Comparison of ENCODE assay signal across 17 cellular contexts in the genomic region with DNA sequence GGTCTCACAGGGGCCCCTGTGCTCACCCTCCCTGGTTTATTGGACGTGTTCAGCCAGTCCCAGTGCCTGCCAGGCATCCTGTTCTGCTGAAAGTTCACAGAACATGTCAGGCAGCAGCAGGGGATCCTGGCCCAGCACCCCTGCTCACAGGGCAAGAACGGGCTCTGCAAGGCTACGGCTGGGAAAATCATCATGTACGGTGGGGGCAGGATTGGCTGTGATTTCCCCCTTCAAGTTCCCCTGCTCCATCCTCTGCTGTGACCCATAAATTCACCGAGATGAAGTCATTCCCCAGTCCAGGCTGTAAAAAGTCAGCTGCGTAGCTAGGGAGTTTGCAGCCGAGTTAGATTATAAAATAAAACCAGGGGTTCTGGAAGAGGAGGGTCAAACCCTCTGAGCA.
DNase-seq lines count a peak whose midpoint lies in the region; FAIRE-seq and TF ChIP-seq lines count a peak whose summit lies in the region.
"Had no signal": no experiment of that assay in that cellular context is flagged by ENCODE, and none has a peak within 500 bp of the region (broad histone marks: within the 10 kb centered on the region; RNA-seq: fewer than 3 reads in every experiment).

No MANE protein-coding gene starts in this region.

- no peak for TF ChIP-seq CTCF in HEK293 (tag by site-specific recombination; IDR thresholded peaks at IDR 0.05)
- TF ChIP-seq CTCF in endodermal cell (conservative IDR thresholded peaks at IDR 0.05) = no peak
- no peak for TF ChIP-seq CTCF in nephron (IDR thresholded peaks at IDR 0.05; ENCODE audit: unreplicated experiment in 3 of 3)

- H3K4me3 Mint-ChIP-seq in endodermal cell = no peak overlapping the region
- H3K4me3 Mint-ChIP-seq in nephron = no peak overlapping the region
- no peak overlapping the region for H3K4me3 Mint-ChIP-seq in activated CD4-positive, alpha-beta T cell treated with anti-CD3 and anti-CD28 coated beads, Interleukin-2, amount 10 ng/mL, durations not matched to agents 7 days and 5 days
- H3K4me3 Mint-ChIP-seq: CD8-positive, alpha-beta T cell had no signal

- H3K27ac ChIP-seq in HEK293 (ENCODE audit: extremely low read depth, low read depth, low read length) = no peak overlapping the region
- H3K27ac ChIP-seq in endodermal cell (ENCODE audit: low read depth, low read length) = no peak overlapping the region
- peak overlapping the region; percentile 41 for H3K27ac ChIP-seq in stomach smooth muscle (ENCODE audit: low read length)
- H3K27ac ChIP-seq: Peyer's patch had no signal

- peaks cover 24% of the 10 kb centered on the region for H3K4me1 Mint-ChIP-seq in endodermal cell
- H3K4me1 Mint-ChIP-seq in nephron = peaks cover 86% of the 10 kb centered on the region
- H3K4me1 Mint-ChIP-seq in activated CD4-positive, alpha-beta T cell treated with anti-CD3 and anti-CD28 coated beads, Interleukin-2, amount 10 ng/mL, durations not matched to agents 7 days and 5 days = no peaks in the 10 kb centered on the region

- H3K27me3 ChIP-seq in endodermal cell (ENCODE audit: control insufficient read depth, insufficient read depth, low read length, poor library complexity, severe bottlenecking) (no peaks in the 10 kb centered on the region), stomach smooth muscle (ENCODE audit: control insufficient read depth in 1 of 2, insufficient read depth in 2 of 2, low read length in 2 of 2) (no peaks in the 10 kb centered on the region)
- H3K27me3 ChIP-seq: BE2C, Peyer's patch had no signal

- H3K4me3 ChIP-seq in HEK293 (ENCODE audit: low read depth, low read length) (no peak overlapping the region), endodermal cell (ENCODE audit: low read length) (no peak overlapping the region), stomach smooth muscle (ENCODE audit: low read length in 2 of 2) (no peak overlapping the region)
- H3K4me3 ChIP-seq: Peyer's patch had no signal

- H3K36me3 Mint-ChIP-seq in endodermal cell (ENCODE audit: low read depth) (no peaks in the 10 kb centered on the region), nephron (ENCODE audit: low read depth) (no peaks in the 10 kb centered on the region)
- no peaks in the 10 kb centered on the region for H3K36me3 Mint-ChIP-seq in activated CD4-positive, alpha-beta T cell treated with anti-CD3 and anti-CD28 coated beads, Interleukin-2, amount 10 ng/mL, durations not matched to agents 7 days and 5 days (ENCODE audit: low read depth)
- H3K36me3 Mint-ChIP-seq: CD8-positive, alpha-beta T cell had no signal

- peak; percentile 22 for DNase-seq in endodermal cell
- no peak for DNase-seq in HTR-8/SVneo (ENCODE audit: insufficient read length, low spot score)
- DNase-seq in activated CD4-positive, alpha-beta T cell treated with anti-CD3 and anti-CD28 coated beads, Interleukin-2, amount 10 ng/mL, durations not matched to agents 7 days and 5 days = no peak
- no peak for DNase-seq in activated naive CD4-positive, alpha-beta T cell (lab: John Stamatoyannopoulos, UW)
- DNase-seq: BE2C; CD8-positive, alpha-beta T cell; DND-41; GF-D8; NCI-H1417 treated with DMSO at 0.1 percent for 48 hours; NCI-H2029 treated with DMSO at 0.1 percent for 48 hours; NCI-H524; Peyer's patch; SHP77 treated with DMSO at 0.1 percent for 48 hours had no signal

- no peaks in the 10 kb centered on the region for H3K27me3 Mint-ChIP-seq in endodermal cell (ENCODE audit: insufficient read depth)
- peaks cover 4% of the 10 kb centered on the region for H3K27me3 Mint-ChIP-seq in nephron (ENCODE audit: low read depth)
- H3K27me3 Mint-ChIP-seq in activated CD4-positive, alpha-beta T cell treated with anti-CD3 and anti-CD28 coated beads, Interleukin-2, amount 10 ng/mL, durations not matched to agents 7 days and 5 days = peaks cover 6% of the 10 kb centered on the region

- H3K4me1 ChIP-seq in HEK293 (ENCODE audit: control insufficient read depth, insufficient read depth, low read length) = no peaks in the 10 kb centered on the region
- peaks cover 12% of the 10 kb centered on the region for H3K4me1 ChIP-seq in endodermal cell (ENCODE audit: control insufficient read depth, insufficient read depth, low read length)
- peaks cover 31% of the 10 kb centered on the region for H3K4me1 ChIP-seq in stomach smooth muscle (ENCODE audit: control insufficient read depth, insufficient read depth, low read length)

- no peaks in the 10 kb centered on the region for H3K9me3 Mint-ChIP-seq in endodermal cell
- H3K9me3 Mint-ChIP-seq in nephron = no peaks in the 10 kb centered on the region
- no peaks in the 10 kb centered on the region for H3K9me3 Mint-ChIP-seq in activated CD4-positive, alpha-beta T cell treated with anti-CD3 and anti-CD28 coated beads, Interleukin-2, amount 10 ng/mL, durations not matched to agents 7 days and 5 days
- H3K9me3 Mint-ChIP-seq: CD8-positive, alpha-beta T cell had no signal

- no peaks in the 10 kb centered on the region for H3K36me3 ChIP-seq in HEK293 (ENCODE audit: control insufficient read depth in 2 of 2, insufficient read depth in 1 of 2, low read length in 2 of 2)
- H3K36me3 ChIP-seq in endodermal cell (ENCODE audit: control insufficient read depth, insufficient read depth, low read length) = no peaks in the 10 kb centered on the region
- no peaks in the 10 kb centered on the region for H3K36me3 ChIP-seq in stomach smooth muscle (ENCODE audit: control insufficient read depth in 2 of 2, insufficient read depth in 2 of 2, low read length in 2 of 2)
- H3K36me3 ChIP-seq: BE2C, Peyer's patch had no signal

- H3K27ac Mint-ChIP-seq in endodermal cell = no peak overlapping the region
- H3K27ac Mint-ChIP-seq in nephron = peak overlapping the region; percentile 65 to 95 (median 95)
- no peak overlapping the region for H3K27ac Mint-ChIP-seq in activated CD4-positive, alpha-beta T cell treated with anti-CD3 and anti-CD28 coated beads, Interleukin-2, amount 10 ng/mL, durations not matched to agents 7 days and 5 days
- H3K27ac Mint-ChIP-seq: CD8-positive, alpha-beta T cell had no signal

- CTCF ChIA-PET in HEK293 (lab: Yijun Ruan, JAX) = no interaction called here
- CTCF ChIA-PET in activated CD4-positive, alpha-beta T cell treated with anti-CD3 and anti-CD28 coated beads, Interleukin-2, amount 10 ng/mL, durations not matched to agents 7 days and 5 days (lab: Charles Lee) = interaction anchor here (1.0 to 1.3 kb wide), 2 partner anchors 8 to 13 kb away, joined by 3 to 4 read pairs; no protein-coding TSS in a partner anchor

- H3K9me3 ChIP-seq in HEK293 (ENCODE audit: control insufficient read depth, insufficient read depth, low read depth, low read length) (no peaks in the 10 kb centered on the region), endodermal cell (ENCODE audit: control insufficient read depth, low read length) (no peaks in the 10 kb centered on the region), stomach smooth muscle (ENCODE audit: control insufficient read depth in 2 of 2, low read length in 2 of 2) (no peaks in the 10 kb centered on the region)
- H3K9me3 ChIP-seq: BE2C, Peyer's patch had no signal

- POLR2A ChIA-PET in HEK293 (lab: Yijun Ruan, JAX) = no interaction called here
- POLR2A ChIA-PET in activated CD4-positive, alpha-beta T cell treated with anti-CD3 and anti-CD28 coated beads, Interleukin-2, amount 10 ng/mL, durations not matched to agents 7 days and 5 days (lab: Charles Lee) = no interaction called here

- WGBS in endodermal cell (ENCODE audit: insufficient coverage in 1 of 2, insufficient read length in 1 of 2), 2 experiments = 77 to 94% methylated on average over 6 to 7 of the region's 7 CpGs

- H3K9ac ChIP-seq in endodermal cell (ENCODE audit: extremely low read depth, low read length, poor library complexity, severe bottlenecking) (no peak overlapping the region), stomach smooth muscle (ENCODE audit: low read length in 2 of 2) (peak overlapping the region in 1 of 2 donors; percentile 13)

- FAIRE-seq in HTR-8/SVneo (lab: Jason Lieb, UNC) = no peak
- FAIRE-seq: H1 had no signal

TF ChIP-seq in HEK293, 187 proteins besides CTCF, POLR2A, EP300 and RAD21 (continues in another document):
- TF ChIP-seq MYNN (tag by site-specific recombination; IDR thresholded peaks at IDR 0.05; ENCODE audit: borderline replicate concordance) (no peak), ZIC2 (tag by site-specific recombination; IDR thresholded peaks at IDR 0.05) (peak; percentile 70), HOXD13 (CRISPR knock-in tag; IDR thresholded peaks at IDR 0.05; ENCODE audit: borderline replicate concordance) (no peak), ZNF473 (tag by site-specific recombination; IDR thresholded peaks at IDR 0.05) (no peak)
- TF ChIP-seq, protein P1, sequence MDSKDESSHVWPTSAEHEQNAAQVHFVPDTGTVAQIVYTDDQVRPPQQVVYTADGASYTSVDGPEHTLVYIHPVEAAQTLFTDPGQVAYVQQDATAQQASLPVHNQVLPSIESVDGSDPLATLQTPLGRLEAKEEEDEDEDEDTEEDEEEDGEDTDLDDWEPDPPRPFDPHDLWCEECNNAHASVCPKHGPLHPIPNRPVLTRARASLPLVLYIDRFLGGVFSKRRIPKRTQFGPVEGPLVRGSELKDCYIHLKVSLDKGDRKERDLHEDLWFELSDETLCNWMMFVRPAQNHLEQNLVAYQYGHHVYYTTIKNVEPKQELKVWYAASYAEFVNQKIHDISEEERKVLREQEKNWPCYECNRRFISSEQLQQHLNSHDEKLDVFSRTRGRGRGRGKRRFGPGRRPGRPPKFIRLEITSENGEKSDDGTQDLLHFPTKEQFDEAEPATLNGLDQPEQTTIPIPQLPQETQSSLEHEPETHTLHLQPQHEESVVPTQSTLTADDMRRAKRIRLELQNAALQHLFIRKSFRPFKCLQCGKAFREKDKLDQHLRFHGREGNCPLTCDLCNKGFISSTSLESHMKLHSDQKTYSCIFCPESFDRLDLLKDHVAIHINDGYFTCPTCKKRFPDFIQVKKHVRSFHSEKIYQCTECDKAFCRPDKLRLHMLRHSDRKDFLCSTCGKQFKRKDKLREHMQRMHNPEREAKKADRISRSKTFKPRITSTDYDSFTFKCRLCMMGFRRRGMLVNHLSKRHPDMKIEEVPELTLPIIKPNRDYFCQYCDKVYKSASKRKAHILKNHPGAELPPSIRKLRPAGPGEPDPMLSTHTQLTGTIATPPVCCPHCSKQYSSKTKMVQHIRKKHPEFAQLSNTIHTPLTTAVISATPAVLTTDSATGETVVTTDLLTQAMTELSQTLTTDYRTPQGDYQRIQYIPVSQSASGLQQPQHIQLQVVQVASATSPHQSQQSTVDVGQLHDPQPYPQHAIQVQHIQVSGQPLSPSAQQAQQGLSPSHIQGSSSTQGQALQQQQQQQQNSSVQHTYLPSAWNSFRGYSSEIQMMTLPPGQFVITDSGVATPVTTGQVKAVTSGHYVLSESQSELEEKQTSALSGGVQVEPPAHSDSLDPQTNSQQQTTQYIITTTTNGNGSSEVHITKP (tag by site-specific recombination; IDR thresholded peaks at IDR 0.05) = 0 out of 2 replicates have a peak, but pooled peaks have one; percentile 15

Comparison
In these comparisons a context has a peak if more than half of its experiments do, and no peak if none do; other contexts are left out.
1. H3K27ac Mint-ChIP-seq: peak in nephron (3 of 3); none in endodermal cell (single experiment) and activated CD4-positive, alpha-beta T cell treated with anti-CD3 and anti-CD28 coated beads, Interleukin-2, amount 10 ng/mL, durations not matched to agents 7 days and 5 days (single experiment).